Comparison of ENCODE assay signal across 9 cellular contexts in genomic region chr17:82103588-82104451, GRCh38. TPM values are rescaled to one million over a fixed set of nuclear protein-coding genes. Genes with fewer than 3 reads are reported as not detected.
DNase-seq lines count a peak whose midpoint lies in the region; ATAC-seq, FAIRE-seq and TF ChIP-seq lines count a peak whose summit lies in the region.
"Had no signal": no experiment of that assay in that cellular context is flagged by ENCODE, and none has a peak within 500 bp of the region (broad histone marks: within the 10 kb centered on the region; RNA-seq: fewer than 3 reads in every experiment).

No MANE protein-coding gene starts in this region.

- H2AFZ ChIP-seq in HepG2 (ENCODE audit: low read length): no peak overlapping the region

- POLR2A ChIA-PET in HepG2 (lab: Yijun Ruan, JAX): interaction anchor here (0.7 to 5.9 kb wide), 16 partner anchors 13 to 420 kb away, joined by 3 to 61 read pairs (median 3); partner anchors contain the start of genes ARL16, CENPX, DCXR and DUS1L

- H3K9me3 ChIP-seq in HepG2 (ENCODE audit: low read length) (no peaks in the 10 kb centered on the region), suprapubic skin (no peaks in the 10 kb centered on the region)

- H3K4me3 ChIP-seq in NB4 (ENCODE audit: low read depth, low read length) (no peak overlapping the region), HepG2 (replicated peaks in 1 of 3; ENCODE audit: insufficient read depth in 1 of 3, low read depth in 2 of 3, low read length in 3 of 3) (peak overlapping the region; percentile 4 to 63 (median 25)), suprapubic skin (no peak overlapping the region)

- TF ChIP-seq RAD21 in HepG2 (CRISPR knock-in tag; IDR thresholded peaks at IDR 0.05): no peak

- peak; percentile 93 for FAIRE-seq in HepG2 (lab: Jason Lieb, UNC)
- FAIRE-seq in GM12891 (lab: Jason Lieb, UNC): no peak
- FAIRE-seq: endothelial cell of umbilical vein had no signal

- DNase-seq in NB4 (ENCODE audit: low read depth) (peak; percentile 11), cerebellar cortex (ENCODE audit: low spot score) (peak; percentile 84), HepG2 (ENCODE audit: low spot score) (peak; percentile 90), suprapubic skin (ENCODE audit: low spot score in 2 of 2) (peak in 1 of 2 donors; percentile 88), GM12891 (ENCODE audit: insufficient read length, low spot score) (no peak), DMS114 treated with DMSO at 0.1 percent for 48 hours (lab: John Stamatoyannopoulos, UW; ENCODE audit: unreplicated experiment) (no peak)
- no peak for DNase-seq in activated naive CD4-positive, alpha-beta T cell treated with Interleukin-2 at 50 U/mL for 16 hours

- TF ChIP-seq EP300 in HepG2 (IDR thresholded peaks at IDR 0.05; ENCODE audit: low read depth in 2 of 2, low read length in 2 of 2) (peak in 1 of 2 experiments; percentile 18; a peak in 2 of 4 replicates), HepG2 (CRISPR knock-in tag; IDR thresholded peaks at IDR 0.05; ENCODE audit: borderline replicate concordance) (peak; percentile 78), suprapubic skin (IDR thresholded peaks at IDR 0.05) (no peak)

- CTCF ChIA-PET in HepG2 (lab: Yijun Ruan, JAX; ENCODE audit: low intra/inter-chr PET ratio, low total read pairs): no interaction called here

- H3K27ac ChIP-seq in HepG2 (ENCODE audit: extremely low read length, insufficient read depth, low read length): peak overlapping the region; percentile 81
- H3K27ac ChIP-seq in suprapubic skin: peak overlapping the region; percentile 82

- peak overlapping the region; percentile 65 for H3K9ac ChIP-seq in HepG2 (ENCODE audit: insufficient read depth, low read depth, low read length)

- H3K4me1 ChIP-seq in HepG2 (ENCODE audit: insufficient read depth, low read length): peaks cover 88% of the 10 kb centered on the region
- H3K4me1 ChIP-seq in suprapubic skin: peaks cover 81% of the 10 kb centered on the region

- H3K4me2 ChIP-seq in HepG2 (ENCODE audit: low read depth, low read length): peak overlapping the region; percentile 65

- no peaks in the 10 kb centered on the region for H4K20me1 ChIP-seq in HepG2 (ENCODE audit: insufficient read depth, low read length)

- no peaks in the 10 kb centered on the region for H3K36me3 ChIP-seq in HepG2 (replicated peaks in 1 of 2; ENCODE audit: control insufficient read depth in 1 of 2, insufficient read depth in 2 of 2, low read length in 2 of 2)
- no peaks in the 10 kb centered on the region for H3K36me3 ChIP-seq in suprapubic skin

- peak; percentile 29 for ATAC-seq in HepG2
- ATAC-seq in HG02840 (IDR thresholded peaks at IDR 0.05; ENCODE audit: low FRiP score, unreplicated experiment): no peak

- TF ChIP-seq POLR2A in NB4 (IDR thresholded peaks at IDR 0.05; ENCODE audit: extremely low read depth, insufficient read length): no peak
- peak in 1 of 2 experiments; percentile 40; a peak in 1 of 4 replicates for TF ChIP-seq POLR2A in HepG2 (IDR thresholded peaks at IDR 0.05; ENCODE audit: insufficient read depth in 1 of 2, low read depth in 2 of 2, low read length in 2 of 2)
- no peak for TF ChIP-seq POLR2A in suprapubic skin (IDR thresholded peaks at IDR 0.05)
- no peak for TF ChIP-seq POLR2A in GM12891 (IDR thresholded peaks at IDR 0.05; ENCODE audit: low read depth, low read length)

- in situ Hi-C loops in HepG2 (cut with HindIII; ENCODE audit: extremely low pct_ligation_motif_present, low pct_unique_long_range_greater_than_20kb): no loop called here

- BruUV-seq in HepG2 (replicated peaks; lab: Mats Ljungman, UMichigan): no TSS peak

- H3K79me2 ChIP-seq in HepG2 (ENCODE audit: insufficient read depth, low read length): peaks cover 21% of the 10 kb centered on the region

- TF ChIP-seq CTCF in NB4 (IDR thresholded peaks at IDR 0.05; ENCODE audit: low read depth, low read length): no peak
- peak; percentile 34 for TF ChIP-seq CTCF in HepG2 (CRISPR knock-in tag; IDR thresholded peaks at IDR 0.05)
- no peak for TF ChIP-seq CTCF in suprapubic skin (IDR thresholded peaks at IDR 0.05)

- H3K27me3 ChIP-seq in HepG2 (ENCODE audit: control insufficient read depth in 1 of 2, insufficient read depth in 2 of 2, low read length in 2 of 2): no peaks in the 10 kb centered on the region
- H3K27me3 ChIP-seq in suprapubic skin: no peaks in the 10 kb centered on the region

- WGBS in HepG2 (ENCODE audit: low lambda C conversion rate): 0% methylated on average over 21 of the region's 24 CpGs
- WGBS in suprapubic skin: 40% methylated on average over 18 of the region's 24 CpGs

- intact Hi-C loops in HepG2 (cut with micrococcal nuclease; ENCODE audit: unreplicated experiment): loop anchor here (2.0 to 10.0 kb wide), 2 partner anchors 67 to 131 kb away; partner anchors contain the start of gene DCXR

RNA-seq across cellular contexts. Expression of gene FASN, which starts 5.8 kb away (rescaled TPM):
- total RNA-seq in HepG2 (2016; rRNA removed; fragmentation: Illumina TruSeq; extraction: Trizol): 101 and 192 TPM in 2 replicates
- total RNA-seq in HepG2 (2016; cell fraction: cytosol; rRNA removed; fragmentation: Illumina TruSeq; extraction: Trizol; ENCODE audit: low read depth): 28.4 and 29.9 TPM in 2 replicates
- total RNA-seq in HepG2 (2016; cell fraction: insoluble cytoplasmic fraction; rRNA removed; fragmentation: Illumina TruSeq; extraction: Trizol): 118 and 157 TPM in 2 replicates
- total RNA-seq in HepG2 (2016; cell fraction: membrane; rRNA removed; fragmentation: Illumina TruSeq; extraction: Trizol): 63.2 and 68.3 TPM in 2 replicates
- total RNA-seq in HepG2 (2016; cell fraction: nucleus; rRNA removed; fragmentation: Illumina TruSeq; extraction: Trizol): 147 and 173 TPM in 2 replicates
- polyA plus RNA-seq in HepG2 (2011; rRNA removed): 51.7 and 92.4 TPM in 2 replicates
- 62.2 and 67.6 TPM in 2 replicates for polyA plus RNA-seq in HepG2 (2011; cell fraction: cytosol; rRNA removed)
- 516 and 545 TPM in 2 replicates for polyA plus RNA-seq in HepG2 (2011; cell fraction: nucleus; rRNA removed)
- 163 and 245 TPM in 2 replicates for polyA plus RNA-seq in HepG2 (2012)
- polyA plus RNA-seq in HepG2 (2016; cell fraction: cytosol; fragmentation: Illumina TruSeq; extraction: Trizol; ENCODE audit: low read depth): 24.8 and 25.4 TPM in 2 replicates
- 209 and 303 TPM in 2 replicates for polyA plus RNA-seq in HepG2 (2016; cell fraction: insoluble cytoplasmic fraction; fragmentation: Illumina TruSeq; extraction: Trizol; ENCODE audit: low read depth)
- polyA plus RNA-seq in HepG2 (2016; cell fraction: membrane; fragmentation: Illumina TruSeq; extraction: Trizol; ENCODE audit: low read depth): 52.3 and 61.0 TPM in 2 replicates
- polyA plus RNA-seq in HepG2 (2016; cell fraction: nucleus; fragmentation: Illumina TruSeq; extraction: Trizol; ENCODE audit: insufficient read depth, low read depth): 501 and 529 TPM in 2 replicates
- polyA minus RNA-seq in HepG2 (2011; rRNA and poly(A)+ RNA removed; ENCODE audit: low replicate concordance): 35.6 and 241 TPM in 2 replicates
- 226 and 344 TPM in 2 replicates for polyA minus RNA-seq in HepG2 (2011; cell fraction: cytosol; rRNA and poly(A)+ RNA removed)
- polyA minus RNA-seq in HepG2 (2011; cell fraction: nucleus; rRNA and poly(A)+ RNA removed): 97.7 and 151 TPM in 2 replicates
- 100 to 1,000 TPM; 278 to 464 (median 359) TPM for total RNA-seq in suprapubic skin
- polyA plus RNA-seq in GM12891 (2012; ENCODE audit: low read depth, missing spikeins): 59.2 TPM

RNA-seq across cellular contexts. Expression of gene DUS1L, which starts 38.2 kb away (rescaled TPM):
- 67.9 and 109 TPM in 2 replicates for total RNA-seq in HepG2 (2016; rRNA removed; fragmentation: Illumina TruSeq; extraction: Trizol)
- total RNA-seq in HepG2 (2016; cell fraction: cytosol; rRNA removed; fragmentation: Illumina TruSeq; extraction: Trizol; ENCODE audit: low read depth): 206 and 220 TPM in 2 replicates
- 58.4 and 113 TPM in 2 replicates for total RNA-seq in HepG2 (2016; cell fraction: insoluble cytoplasmic fraction; rRNA removed; fragmentation: Illumina TruSeq; extraction: Trizol)
- total RNA-seq in HepG2 (2016; cell fraction: membrane; rRNA removed; fragmentation: Illumina TruSeq; extraction: Trizol): 268 and 276 TPM in 2 replicates
- total RNA-seq in HepG2 (2016; cell fraction: nucleus; rRNA removed; fragmentation: Illumina TruSeq; extraction: Trizol): 69.9 and 102 TPM in 2 replicates
- 81.0 and 108 TPM in 2 replicates for polyA plus RNA-seq in HepG2 (2011; rRNA removed)
- 64.5 and 97.7 TPM in 2 replicates for polyA plus RNA-seq in HepG2 (2011; cell fraction: cytosol; rRNA removed)
- 583 and 668 TPM in 2 replicates for polyA plus RNA-seq in HepG2 (2011; cell fraction: nucleus; rRNA removed)
- 82.7 and 123 TPM in 2 replicates for polyA plus RNA-seq in HepG2 (2012)
- 353 and 384 TPM in 2 replicates for polyA plus RNA-seq in HepG2 (2016; cell fraction: cytosol; fragmentation: Illumina TruSeq; extraction: Trizol; ENCODE audit: low read depth)
- polyA plus RNA-seq in HepG2 (2016; cell fraction: insoluble cytoplasmic fraction; fragmentation: Illumina TruSeq; extraction: Trizol; ENCODE audit: low read depth): 138 and 172 TPM in 2 replicates
- polyA plus RNA-seq in HepG2 (2016; cell fraction: membrane; fragmentation: Illumina TruSeq; extraction: Trizol; ENCODE audit: low read depth): 444 and 521 TPM in 2 replicates
- polyA plus RNA-seq in HepG2 (2016; cell fraction: nucleus; fragmentation: Illumina TruSeq; extraction: Trizol; ENCODE audit: insufficient read depth, low read depth): 330 and 339 TPM in 2 replicates
- 47.0 and 79.2 TPM in 2 replicates for polyA minus RNA-seq in HepG2 (2011; rRNA and poly(A)+ RNA removed; ENCODE audit: low replicate concordance)
- polyA minus RNA-seq in HepG2 (2011; cell fraction: cytosol; rRNA and poly(A)+ RNA removed): 31.7 and 34.4 TPM in 2 replicates
- polyA minus RNA-seq in HepG2 (2011; cell fraction: nucleus; rRNA and poly(A)+ RNA removed): 85.7 and 87.9 TPM in 2 replicates
- 100 to 1,000 TPM in 3 of 4 donors, 10 to 100 TPM in 1; 79.3 to 176 (median 108) TPM for total RNA-seq in suprapubic skin
- 77.3 TPM for polyA plus RNA-seq in GM12891 (2012; ENCODE audit: low read depth, missing spikeins)

RNA-seq across cellular contexts. Expression of gene GPS1, which starts 52.1 kb away (rescaled TPM):
- total RNA-seq in HepG2 (2016; rRNA removed; fragmentation: Illumina TruSeq; extraction: Trizol): 106 and 124 TPM in 2 replicates
- total RNA-seq in HepG2 (2016; cell fraction: cytosol; rRNA removed; fragmentation: Illumina TruSeq; extraction: Trizol; ENCODE audit: low read depth): 87.3 and 88.2 TPM in 2 replicates
- 99.7 and 134 TPM in 2 replicates for total RNA-seq in HepG2 (2016; cell fraction: insoluble cytoplasmic fraction; rRNA removed; fragmentation: Illumina TruSeq; extraction: Trizol)
- 96.5 and 111 TPM in 2 replicates for total RNA-seq in HepG2 (2016; cell fraction: membrane; rRNA removed; fragmentation: Illumina TruSeq; extraction: Trizol)
- 89.5 and 106 TPM in 2 replicates for total RNA-seq in HepG2 (2016; cell fraction: nucleus; rRNA removed; fragmentation: Illumina TruSeq; extraction: Trizol)
- polyA plus RNA-seq in HepG2 (2011; rRNA removed): 128 and 161 TPM in 2 replicates
- polyA plus RNA-seq in HepG2 (2011; cell fraction: cytosol; rRNA removed): 107 and 157 TPM in 2 replicates
- 389 and 467 TPM in 2 replicates for polyA plus RNA-seq in HepG2 (2011; cell fraction: nucleus; rRNA removed)
- 102 and 120 TPM in 2 replicates for polyA plus RNA-seq in HepG2 (2012)
- polyA plus RNA-seq in HepG2 (2016; cell fraction: cytosol; fragmentation: Illumina TruSeq; extraction: Trizol; ENCODE audit: low read depth): 96.5 and 102 TPM in 2 replicates
- 120 and 146 TPM in 2 replicates for polyA plus RNA-seq in HepG2 (2016; cell fraction: insoluble cytoplasmic fraction; fragmentation: Illumina TruSeq; extraction: Trizol; ENCODE audit: low read depth)
- 103 and 104 TPM in 2 replicates for polyA plus RNA-seq in HepG2 (2016; cell fraction: membrane; fragmentation: Illumina TruSeq; extraction: Trizol; ENCODE audit: low read depth)
- 225 and 229 TPM in 2 replicates for polyA plus RNA-seq in HepG2 (2016; cell fraction: nucleus; fragmentation: Illumina TruSeq; extraction: Trizol; ENCODE audit: insufficient read depth, low read depth)
- 182 and 265 TPM in 2 replicates for polyA minus RNA-seq in HepG2 (2011; rRNA and poly(A)+ RNA removed; ENCODE audit: low replicate concordance)
- polyA minus RNA-seq in HepG2 (2011; cell fraction: cytosol; rRNA and poly(A)+ RNA removed): 76.6 and 80.3 TPM in 2 replicates
- 60.2 and 61.0 TPM in 2 replicates for polyA minus RNA-seq in HepG2 (2011; cell fraction: nucleus; rRNA and poly(A)+ RNA removed)
- total RNA-seq in suprapubic skin: 100 to 1,000 TPM in 2 of 4 donors, 10 to 100 TPM in 2; 72.4 to 113 (median 100) TPM
- 48.7 TPM for polyA plus RNA-seq in GM12891 (2012; ENCODE audit: low read depth, missing spikeins)

RNA-seq across cellular contexts. Expression of gene RFNG, which starts 52.2 kb away (rescaled TPM):
- total RNA-seq in HepG2 (2016; rRNA removed; fragmentation: Illumina TruSeq; extraction: Trizol): 27.8 and 64.0 TPM in 2 replicates
- 72.5 and 73.8 TPM in 2 replicates for total RNA-seq in HepG2 (2016; cell fraction: cytosol; rRNA removed; fragmentation: Illumina TruSeq; extraction: Trizol; ENCODE audit: low read depth)
- 23.6 and 61.0 TPM in 2 replicates for total RNA-seq in HepG2 (2016; cell fraction: insoluble cytoplasmic fraction; rRNA removed; fragmentation: Illumina TruSeq; extraction: Trizol)
- total RNA-seq in HepG2 (2016; cell fraction: membrane; rRNA removed; fragmentation: Illumina TruSeq; extraction: Trizol): 95.0 and 98.0 TPM in 2 replicates
- total RNA-seq in HepG2 (2016; cell fraction: nucleus; rRNA removed; fragmentation: Illumina TruSeq; extraction: Trizol): 53.3 and 60.7 TPM in 2 replicates
- 61.4 and 90.6 TPM in 2 replicates for polyA plus RNA-seq in HepG2 (2011; rRNA removed)
- 36.1 and 62.0 TPM in 2 replicates for polyA plus RNA-seq in HepG2 (2011; cell fraction: cytosol; rRNA removed)
- 548 and 733 TPM in 2 replicates for polyA plus RNA-seq in HepG2 (2011; cell fraction: nucleus; rRNA removed)
- polyA plus RNA-seq in HepG2 (2012): 60.9 and 71.7 TPM in 2 replicates
- 106 and 121 TPM in 2 replicates for polyA plus RNA-seq in HepG2 (2016; cell fraction: cytosol; fragmentation: Illumina TruSeq; extraction: Trizol; ENCODE audit: low read depth)
- polyA plus RNA-seq in HepG2 (2016; cell fraction: insoluble cytoplasmic fraction; fragmentation: Illumina TruSeq; extraction: Trizol; ENCODE audit: low read depth): 35.7 and 47.7 TPM in 2 replicates
- 128 and 132 TPM in 2 replicates for polyA plus RNA-seq in HepG2 (2016; cell fraction: membrane; fragmentation: Illumina TruSeq; extraction: Trizol; ENCODE audit: low read depth)
- 227 and 229 TPM in 2 replicates for polyA plus RNA-seq in HepG2 (2016; cell fraction: nucleus; fragmentation: Illumina TruSeq; extraction: Trizol; ENCODE audit: insufficient read depth, low read depth)
- polyA minus RNA-seq in HepG2 (2011; rRNA and poly(A)+ RNA removed; ENCODE audit: low replicate concordance): 12.3 and 58.2 TPM in 2 replicates
- polyA minus RNA-seq in HepG2 (2011; cell fraction: cytosol; rRNA and poly(A)+ RNA removed): 21.9 and 29.0 TPM in 2 replicates
- polyA minus RNA-seq in HepG2 (2011; cell fraction: nucleus; rRNA and poly(A)+ RNA removed): 29.7 and 35.9 TPM in 2 replicates
- total RNA-seq in suprapubic skin: 10 to 100 TPM; 46.0 to 61.0 (median 50.8) TPM
- 13.8 TPM for polyA plus RNA-seq in GM12891 (2012; ENCODE audit: low read depth, missing spikeins)

Comparison
In these comparisons a context has a peak if more than half of its experiments do, and no peak if none do; other contexts are left out.
1. DNase-seq: peak in NB4 (single experiment), cerebellar cortex (single experiment) and HepG2 (single experiment); none in GM12891 (single experiment), DMS114 treated with DMSO at 0.1 percent for 48 hours (single experiment) and activated naive CD4-positive, alpha-beta T cell treated with Interleukin-2 at 50 U/mL for 16 hours (single experiment).
2. H3K4me3 ChIP-seq: peak in HepG2 (3 of 3); none in NB4 (single experiment) and suprapubic skin (single experiment).